Comparison of ENCODE assay signal across 8 cellular contexts in genomic region chr9:69174645-69175487, GRCh38. TPM values are rescaled to one million over a fixed set of nuclear protein-coding genes. Genes with fewer than 3 reads are reported as not detected.
DNase-seq lines count a peak whose midpoint lies in the region; ATAC-seq and TF ChIP-seq lines count a peak whose summit lies in the region.

No MANE protein-coding gene starts in this region.

- TF ChIP-seq EP300 in esophagus muscularis mucosa (IDR thresholded peaks at IDR 0.05) (peak; percentile 25), transverse colon (IDR thresholded peaks at IDR 0.05; ENCODE audit: low read depth) (no peak)

- H3F3A ChIP-seq in GM23338 (replicated peaks; ENCODE audit: low read depth) = no peaks in the 10 kb centered on the region

- DNase-seq in NCI-H748 (lab: John Stamatoyannopoulos, UW; ENCODE audit: unreplicated experiment) (peak; percentile 33), NCI-H748 treated with DMSO at 0.1 percent for 48 hours (lab: John Stamatoyannopoulos, UW) (no peak), GM23338 (ENCODE audit: low spot score) (peak; percentile 78), KBM-7 (peak; percentile 67), esophagus muscularis mucosa (ENCODE audit: extremely low spot score) (no peak), naive B cell (no peak), transverse colon (peak; percentile 21)
- peak; percentile 18 to 24 for DNase-seq in activated CD4-positive, alpha-beta T cell treated with anti-CD3 and anti-CD28 coated beads, Interleukin-2, amount 50 U/mL, for 24 hours (ENCODE audit: low read depth in 1 of 2, low spot score in 1 of 2)

- H3K4me1 ChIP-seq in GM23338 (ENCODE audit: insufficient read depth) = peaks cover 53% of the 10 kb centered on the region
- H3K4me1 ChIP-seq in esophagus muscularis mucosa = peaks cover 30 to 68% (median 61%) of the 10 kb centered on the region in 4 donors
- H3K4me1 ChIP-seq in transverse colon = peaks cover 0 to 40% (median 20%) of the 10 kb centered on the region in 4 donors

- H4K20me1 ChIP-seq in GM23338 (replicated peaks; ENCODE audit: insufficient read depth) = peaks cover 19% of the 10 kb centered on the region

- H3K79me2 ChIP-seq in GM23338 (replicated peaks; ENCODE audit: insufficient read depth) = peaks cover 72% of the 10 kb centered on the region

- peaks cover 16% of the 10 kb centered on the region for H3K27me3 Mint-ChIP-seq in GM23338 (ENCODE audit: insufficient read depth, low read depth, poor library complexity)
- H3K27me3 Mint-ChIP-seq in naive B cell = peaks cover 32 to 42% (median 40%) of the 10 kb centered on the region in 3 donors

- H3K36me3 ChIP-seq in GM23338 (ENCODE audit: insufficient read depth) (no peaks in the 10 kb centered on the region), esophagus muscularis mucosa (no peaks in the 10 kb centered on the region), transverse colon (no peaks in the 10 kb centered on the region)

- no peaks in the 10 kb centered on the region for H3K9me3 Mint-ChIP-seq in GM23338
- H3K9me3 Mint-ChIP-seq in naive B cell = no peaks in the 10 kb centered on the region

- H3K4me3 ChIP-seq in GM23338 (peak overlapping the region; percentile 67), esophagus muscularis mucosa (peak overlapping the region; percentile 72 to 86 (median 82)), transverse colon (peak overlapping the region; percentile 38 to 57 (median 44))

- peaks cover 60% of the 10 kb centered on the region for H3K4me1 Mint-ChIP-seq in GM23338
- H3K4me1 Mint-ChIP-seq in naive B cell = peaks cover 11 to 22% (median 20%) of the 10 kb centered on the region in 3 donors

- peak; percentile 62 for ATAC-seq in GM23338
- ATAC-seq in naive B cell (ENCODE audit: low read depth in 2 of 2) = peak; percentile 60 to 70

- H3K27ac Mint-ChIP-seq in GM23338 (no peak overlapping the region), naive B cell (peak overlapping the region in 3 of 6 donors; percentile 30 to 75 (median 42))

- no peak overlapping the region for H3K27ac ChIP-seq in GM23338 (ENCODE audit: low read depth)
- H3K27ac ChIP-seq in esophagus muscularis mucosa (replicated peaks in 1 of 4) = peak overlapping the region; percentile 85 to 91 (median 89)
- peak overlapping the region; percentile 44 to 79 (median 66) for H3K27ac ChIP-seq in transverse colon

- WGBS in esophagus muscularis mucosa = 16% methylated on average over 19 of the region's 19 CpGs
- WGBS in transverse colon (ENCODE audit: low coverage in 1 of 2), 2 donors = 19 to 32% methylated on average over 8 to 19 of the region's 19 CpGs

- H3K36me3 Mint-ChIP-seq in GM23338 (ENCODE audit: low read depth) (0 out of 3 replicates have a peak, but pooled peaks cover 3% of the 10 kb centered on the region), naive B cell (no peaks in the 10 kb centered on the region)

- in situ Hi-C loops in KBM-7 (cut with MboI; ENCODE audit: low pct_unique_long_range_greater_than_20kb, low sequenced_read_pairs) = loop anchor here (25.0 kb wide), 1 partner anchor 113 kb away; no protein-coding TSS in a partner anchor
- in situ Hi-C loops in transverse colon (cut with MboI; ENCODE audit: low pct_ligation_motif_present in 1 of 4, low pct_unique_long_range_greater_than_20kb in 1 of 4, low sequenced_read_pairs in 3 of 4) = loop anchor here in 1 of 4 donors (25.0 kb wide), 1 partner anchor 113 kb away; no protein-coding TSS in a partner anchor

- TF ChIP-seq CTCF in GM23338 (conservative IDR thresholded peaks at IDR 0.05; ENCODE audit: low read depth in 2 of 2) (no peak), esophagus muscularis mucosa (IDR thresholded peaks at IDR 0.05) (no peak), transverse colon (IDR thresholded peaks at IDR 0.05) (no peak)

- intact Hi-C loops in esophagus muscularis mucosa (cut with DNase I) (loop anchor here (5.0 kb wide), 1 partner anchor 53 kb away; no protein-coding TSS in a partner anchor), transverse colon (cut with DNase I; ENCODE audit: low total_unique reads) (no loop called here)

- TF ChIP-seq POLR2A in esophagus muscularis mucosa (IDR thresholded peaks at IDR 0.05; ENCODE audit: low read depth) (no peak), transverse colon (IDR thresholded peaks at IDR 0.05) (no peak)

- no peaks in the 10 kb centered on the region for H3K9me3 ChIP-seq in esophagus muscularis mucosa
- no peaks in the 10 kb centered on the region for H3K9me3 ChIP-seq in transverse colon

- H3K4me3 Mint-ChIP-seq in GM23338 (peak overlapping the region; percentile 80), naive B cell (peak overlapping the region; percentile 69 to 88 (median 87))

- H2AFZ ChIP-seq in GM23338 = no peak overlapping the region

- H3K27me3 ChIP-seq in GM23338 (ENCODE audit: insufficient read depth) = peaks cover 22% of the 10 kb centered on the region; the same call in 1 of the 2 replicates
- H3K27me3 ChIP-seq in esophagus muscularis mucosa = no peaks in the 10 kb centered on the region
- H3K27me3 ChIP-seq in transverse colon = no peaks in the 10 kb centered on the region

- no peaks in the 10 kb centered on the region for H3K9me2 ChIP-seq in GM23338 (ENCODE audit: insufficient read depth)

- peak overlapping the region; percentile 91 for H3K4me2 ChIP-seq in GM23338

TF ChIP-seq in GM23338, 12 proteins besides CTCF, POLR2A, EP300 and RAD21 (continues in another document):
- TF ChIP-seq ZNF114 (CRISPR knock-in tag; IDR thresholded peaks at IDR 0.05) (no peak), STAT1 (IDR thresholded peaks at IDR 0.05; ENCODE audit: unreplicated experiment) (no peak), NANOG (IDR thresholded peaks at IDR 0.05; ENCODE audit: borderline replicate concordance) (no peak), JUNB (IDR thresholded peaks at IDR 0.05; ENCODE audit: unreplicated experiment) (no peak), EZH2phosphoT487 (IDR thresholded peaks at IDR 0.05; ENCODE audit: unreplicated experiment) (no peak), REST (IDR thresholded peaks at IDR 0.05; ENCODE audit: unreplicated experiment) (no peak), EZH2 (IDR thresholded peaks at IDR 0.05; ENCODE audit: low read depth, unreplicated experiment) (no peak), ZNF331 (CRISPR knock-in tag; IDR thresholded peaks at IDR 0.05; ENCODE audit: low read depth) (no peak)

RNA-seq across cellular contexts. Expression of gene TJP2, which starts 0.8 kb away (rescaled TPM):
- total RNA-seq in GM23338 (2014; rRNA removed; shearing (Covaris generic)) = 176 and 234 TPM in 2 replicates
- polyA plus RNA-seq in GM23338 (2016; fragmentation: Nextera tagmentation; extraction: Ambion mirVana) (34.9 and 37.6 TPM in 2 replicates), naive B cell (ENCODE audit: low read depth in 6 of 6) (1 to 10 TPM in 1 of 6 donors, under 1 TPM in 4, not detected in 1; 0.35 to 1.5 (median 0.52) TPM)
- total RNA-seq in esophagus muscularis mucosa (100 to 1,000 TPM; 101 to 172 (median 125) TPM), transverse colon (100 to 1,000 TPM; 128 to 282 (median 202) TPM)

Comparison
In these comparisons a context has a peak if more than half of its experiments do, and no peak if none do; other contexts are left out.
1. DNase-seq: peak in NCI-H748 (single experiment), GM23338 (single experiment), KBM-7 (single experiment), activated CD4-positive, alpha-beta T cell treated with anti-CD3 and anti-CD28 coated beads, Interleukin-2, amount 50 U/mL, for 24 hours (2 of 2) and transverse colon (single experiment); none in NCI-H748 treated with DMSO at 0.1 percent for 48 hours (single experiment), esophagus muscularis mucosa (single experiment) and naive B cell (single experiment).
2. Peak in every context shown above with its lines, with median percentiles within 50 percentile points of each other: H3K4me3 ChIP-seq.